21 cellular contexts compared by ENCODE assay signal in the genomic region with DNA sequence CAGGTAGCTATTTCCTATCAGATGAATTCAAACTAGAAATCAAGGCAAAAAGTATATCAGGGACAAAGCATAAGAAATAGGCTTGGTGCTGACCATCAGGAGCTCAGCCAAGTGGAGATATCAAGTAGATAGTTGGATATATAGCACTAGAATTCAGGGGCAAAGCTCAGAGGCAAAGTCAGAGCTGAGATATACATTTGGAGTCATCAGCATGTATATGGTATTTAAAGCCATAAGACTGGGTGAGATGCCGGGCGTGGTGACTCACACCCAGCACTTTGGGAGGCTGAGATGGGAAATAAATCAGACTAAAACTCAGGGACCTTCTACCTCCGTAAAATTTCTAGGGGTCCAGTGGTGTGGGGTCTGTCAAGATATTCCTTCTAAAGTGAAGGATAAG.
"Had no signal": no experiment of that assay in that cellular context is flagged by ENCODE, and none has a peak within 500 bp of the region (broad histone marks: within the 10 kb centered on the region; RNA-seq: fewer than 3 reads in every experiment).

No MANE protein-coding gene starts in this region.

- H3K4me3 ChIP-seq: ascending aorta, body of pancreas had no signal

- H3K36me3 ChIP-seq: ascending aorta had no signal

- H3K9me3 ChIP-seq: ascending aorta, body of pancreas had no signal

- ATAC-seq: activated naive CD4-positive, alpha-beta T cell treated with anti-CD3 and anti-CD28 coated beads, Interleukin-2, amount 50 U/mL, for 72 hours; activated naive CD8-positive, alpha-beta T cell treated with anti-CD3 and anti-CD28 coated beads, Interleukin-2, amount 50 U/mL, for 24 hours; activated T-cell treated with anti-CD3 and anti-CD28 coated beads, Interleukin-2, amount 50 U/mL, for 4 hours; body of pancreas had no signal

- H3K27me3 ChIP-seq: ascending aorta, body of pancreas had no signal

- H3K27ac ChIP-seq: ascending aorta, body of pancreas had no signal

- DNase-seq: activated CD4-positive, alpha-beta memory T cell treated with anti-CD3 and anti-CD28 coated beads for 36 hours; activated CD4-positive, alpha-beta T cell treated with anti-CD3 and anti-CD28 coated beads, Interleukin-2, amount 10 ng/mL, durations not matched to agents 7 days and 5 days; activated CD4-positive, CD25-positive, alpha-beta regulatory T cell; activated CD8-positive, alpha-beta memory T cell treated with anti-CD3 and anti-CD28 coated beads for 24 hours; activated effector memory CD4-positive, alpha-beta T cell treated with anti-CD3 and anti-CD28 coated beads, Interleukin-2, amount 50 U/mL, for 16 hours; activated naive CD4-positive, alpha-beta T cell treated with Interleukin-2 at 50 U/mL for 16 hours; activated naive CD8-positive, alpha-beta T cell treated with anti-CD3 and anti-CD28 coated beads, Interleukin-2, amount 50 U/mL, for 24 hours; activated T-cell treated with anti-CD3 and anti-CD28 coated beads, Interleukin-2, amount 50 U/mL, for 4 hours; amniotic stem cell; body of pancreas; Karpas-422; NCI-H1092; NCI-H1417; NCI-H1694; NCI-H2029; NCI-H510A treated with DMSO at 0.1 percent for 48 hours; NCI-H69; NK-92 treated with Interleukin-12 subunit alpha and Interleukin-12 subunit beta, amount 100 ng/mL, for 24 hours; SHP77 treated with DMSO at 0.1 percent for 48 hours had no signal
